1 cellular context compared by ENCODE assay signal in genomic region chr7:101410743-101411476, GRCh38.
TF ChIP-seq lines count a peak whose summit lies in the region.

No MANE protein-coding gene starts in this region.

TF ChIP-seq in HepG2, 621 proteins besides CTCF, POLR2A, EP300 and RAD21 (continued from another document):
- TF ChIP-seq ZNF562 (CRISPR knock-in tag; IDR thresholded peaks at IDR 0.05; ENCODE audit: borderline replicate concordance) (no peak), RBFOX2 (IDR thresholded peaks at IDR 0.05; ENCODE audit: low read depth, low read length) (no peak), RXRB (CRISPR knock-in tag; IDR thresholded peaks at IDR 0.05; ENCODE audit: borderline replicate concordance) (peak; percentile 37; the same call in 1 of the 2 replicates), HOXD1 (CRISPR knock-in tag; IDR thresholded peaks at IDR 0.05) (no peak), GMEB1 (CRISPR knock-in tag; IDR thresholded peaks at IDR 0.05; ENCODE audit: borderline replicate concordance) (no peak), HNF4G (IDR thresholded peaks at IDR 0.05; ENCODE audit: borderline replicate concordance, low read depth, low read length) (no peak), HNF4G (CRISPR knock-in tag; IDR thresholded peaks at IDR 0.05; ENCODE audit: borderline replicate concordance, low read depth) (no peak), KDM2A (CRISPR knock-in tag; IDR thresholded peaks at IDR 0.05; ENCODE audit: borderline replicate concordance, low read depth) (peak; percentile 71; the same call in 1 of the 2 replicates), STAG1 (CRISPR knock-in tag; IDR thresholded peaks at IDR 0.05) (peak; percentile 90), ZNF30 (CRISPR knock-in tag; IDR thresholded peaks at IDR 0.05) (no peak), ZKSCAN8 (CRISPR knock-in tag; IDR thresholded peaks at IDR 0.05; ENCODE audit: borderline replicate concordance) (no peak), NKX3-1 (CRISPR knock-in tag; IDR thresholded peaks at IDR 0.05) (no peak), KAT8 (CRISPR knock-in tag; IDR thresholded peaks at IDR 0.05) (no peak), ZHX1 (CRISPR knock-in tag; IDR thresholded peaks at IDR 0.05; ENCODE audit: low read depth) (0 out of 2 replicates have a peak, but pooled peaks have one; percentile 31), ATM (IDR thresholded peaks at IDR 0.05; ENCODE audit: borderline replicate concordance) (no peak), ZNF691 (CRISPR knock-in tag; IDR thresholded peaks at IDR 0.05; ENCODE audit: borderline replicate concordance, low read depth) (peak; percentile 53; the same call in 1 of the 2 replicates), ZNF17 (CRISPR knock-in tag; IDR thresholded peaks at IDR 0.05) (no peak), BRD4 (CRISPR knock-in tag; IDR thresholded peaks at IDR 0.05) (no peak), CCAR2 (optimal IDR thresholded peaks at IDR 0.05; ENCODE audit: low read depth, low read length) (no peak), TEAD3 (CRISPR knock-in tag; optimal IDR thresholded peaks at IDR 0.05; ENCODE audit: borderline replicate concordance) (no peak), ZNF558 (CRISPR knock-in tag; IDR thresholded peaks at IDR 0.05; ENCODE audit: borderline replicate concordance) (no peak), ZNF136 (CRISPR knock-in tag; IDR thresholded peaks at IDR 0.05; ENCODE audit: low read depth) (peak; percentile 54; the same call in 1 of the 2 replicates), MAZ (IDR thresholded peaks at IDR 0.05; ENCODE audit: borderline replicate concordance, low read depth, low read length) (no peak), MAZ (CRISPR knock-in tag; IDR thresholded peaks at IDR 0.05; ENCODE audit: low read depth) (peak; percentile 53; the same call in 1 of the 2 replicates), KLF12 (CRISPR knock-in tag; IDR thresholded peaks at IDR 0.05; ENCODE audit: borderline replicate concordance) (no peak), SIN3A (IDR thresholded peaks at IDR 0.05; ENCODE audit: borderline replicate concordance, low read depth, low read length) (no peak), YY1 (IDR thresholded peaks at IDR 0.05; ENCODE audit: insufficient read depth, insufficient replicate concordance, low read depth, low read length) (peak; percentile 52), EEA1 (CRISPR knock-in tag; IDR thresholded peaks at IDR 0.05; ENCODE audit: borderline replicate concordance) (no peak), ZNF451 (CRISPR knock-in tag; IDR thresholded peaks at IDR 0.05) (no peak), ZNF343 (CRISPR knock-in tag; IDR thresholded peaks at IDR 0.05) (0 out of 2 replicates have a peak, but pooled peaks have one; percentile 40), ZNF383 (CRISPR knock-in tag; IDR thresholded peaks at IDR 0.05; ENCODE audit: borderline replicate concordance) (no peak), SP1 (IDR thresholded peaks at IDR 0.05) (no peak), SP1 (CRISPR knock-in tag; IDR thresholded peaks at IDR 0.05) (no peak), ZKSCAN1 (IDR thresholded peaks at IDR 0.05; ENCODE audit: low read length) (no peak), PCBP2 (optimal IDR thresholded peaks at IDR 0.05; ENCODE audit: low read depth, low read length, poor library complexity, severe bottlenecking) (no peak), SP4 (CRISPR knock-in tag; IDR thresholded peaks at IDR 0.05) (no peak), DDIT3 (CRISPR knock-in tag; IDR thresholded peaks at IDR 0.05) (no peak)
